ENCODE assay signal across 5 cellular contexts in the genomic region with DNA sequence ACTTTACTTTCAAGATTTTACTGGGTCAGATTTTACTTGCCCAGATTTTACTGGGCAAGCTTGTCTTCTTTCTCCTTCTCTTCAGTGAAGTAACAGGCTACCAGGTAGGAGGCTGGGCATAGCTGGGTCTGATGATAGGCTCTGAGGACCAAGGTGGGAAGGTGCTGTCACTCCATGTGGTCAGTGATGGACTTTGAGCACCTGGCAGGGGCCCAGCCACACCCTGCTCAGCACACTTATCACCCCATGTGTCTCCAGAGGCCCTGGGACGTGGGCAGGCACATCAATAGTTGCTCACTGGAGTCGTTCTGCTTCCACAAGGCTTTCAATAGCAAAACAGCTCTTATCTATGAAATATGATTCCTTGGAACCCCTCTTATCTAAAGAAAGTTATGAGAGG.
"Had no signal": no experiment of that assay in that cellular context is flagged by ENCODE, and none has a peak within 500 bp of the region (broad histone marks: within the 10 kb centered on the region; RNA-seq: fewer than 3 reads in every experiment).

No MANE protein-coding gene starts in this region.

- DNase-seq: H9, HCEC 1CT had no signal

- H3K4me3 ChIP-seq: GM23338 had no signal

- H3K27ac ChIP-seq: HL-60 had no signal

- H2AFZ ChIP-seq: GM23338 had no signal

- ATAC-seq: GM23338, HepG2 had no signal

- H3K4me2 ChIP-seq: GM23338 had no signal
